In the genomic region with DNA sequence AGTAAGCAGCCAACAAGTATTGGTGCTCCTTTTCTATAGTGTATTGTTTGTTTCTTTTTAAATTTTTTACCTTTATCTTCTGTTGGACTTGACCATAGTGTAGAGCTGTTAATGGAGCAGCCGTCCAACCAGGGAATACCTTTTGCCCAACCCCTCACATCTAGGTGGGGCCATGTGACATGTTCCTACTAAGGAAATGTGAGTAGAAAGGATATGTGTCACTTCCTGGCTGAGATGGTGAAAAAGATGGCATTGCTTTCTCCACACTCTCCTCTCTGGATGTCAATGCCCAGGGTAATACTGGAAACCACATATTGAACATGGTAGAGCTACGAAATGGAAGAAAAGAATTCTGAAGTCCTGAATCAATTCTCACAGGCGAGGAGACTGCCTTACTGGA, we compare ENCODE assay signal across 18 cellular contexts.
DNase-seq lines count a peak whose midpoint lies in the region; ATAC-seq and TF ChIP-seq lines count a peak whose summit lies in the region.
"Had no signal": no experiment of that assay in that cellular context is flagged by ENCODE, and none has a peak within 500 bp of the region (broad histone marks: within the 10 kb centered on the region; RNA-seq: fewer than 3 reads in every experiment).

No MANE protein-coding gene starts in this region.

- no peaks in the 10 kb centered on the region for H3K36me3 ChIP-seq in PC-3 (ENCODE audit: low read depth, low read length)
- H3K36me3 ChIP-seq in MM.1S (replicated peaks; ENCODE audit: insufficient read depth, low read length), result no peaks in the 10 kb centered on the region
- H3K36me3 ChIP-seq: BLaER1 had no signal

- no peaks in the 10 kb centered on the region for H3K36me3 Mint-ChIP-seq in type B pancreatic cell
- H3K36me3 Mint-ChIP-seq: CD8-positive, alpha-beta T cell had no signal

- H3K79me2 ChIP-seq in PC-3 (ENCODE audit: low read length) (no peaks in the 10 kb centered on the region), MM.1S (ENCODE audit: low read length) (no peaks in the 10 kb centered on the region)

- H2AFZ ChIP-seq in PC-3 (ENCODE audit: low read length), result 0 out of 2 replicates have a peak overlapping the region, but pooled peaks have one; percentile 39
- no peak overlapping the region for H2AFZ ChIP-seq in MM.1S (ENCODE audit: low read length)

- H3K27ac Mint-ChIP-seq in type B pancreatic cell, result peak overlapping the region; percentile 35
- H3K27ac Mint-ChIP-seq: CD8-positive, alpha-beta T cell; T-helper 1 cell treated with Interleukin-12 subunit alpha and Interleukin-12 subunit beta and Interleukin-4 antibody, amounts not matched to agents 30 μg/mL and 1 μg/mL, for 36 hours had no signal

- H3K4me3 ChIP-seq in PC-3 (ENCODE audit: low read length) (no peak overlapping the region), epithelial cell of esophagus (ENCODE audit: low read length) (no peak overlapping the region), MM.1S (ENCODE audit: low read length) (no peak overlapping the region)
- H3K4me3 ChIP-seq: BLaER1 had no signal

- H3K9me2 ChIP-seq in PC-3 (replicated peaks; ENCODE audit: low read length) (no peaks in the 10 kb centered on the region), MM.1S (replicated peaks; ENCODE audit: insufficient read depth, low read length) (no peaks in the 10 kb centered on the region)

- H3K4me1 ChIP-seq in PC-3 (ENCODE audit: insufficient read depth, low read length) (no peaks in the 10 kb centered on the region), MM.1S (ENCODE audit: low read length) (no peaks in the 10 kb centered on the region)
- H3K4me1 ChIP-seq: BLaER1 had no signal

- H4K20me1 ChIP-seq in PC-3 (ENCODE audit: low read length) (no peaks in the 10 kb centered on the region), MM.1S (ENCODE audit: insufficient read depth, low read length) (no peaks in the 10 kb centered on the region)
- H4K20me1 ChIP-seq: BLaER1 had no signal

- ATAC-seq in PC-3, result peak; percentile 54; the same call in 1 of the 2 replicates
- ATAC-seq in omental fat pad (ENCODE audit: low FRiP score), result no peak
- ATAC-seq in HG03095 (IDR thresholded peaks at IDR 0.05; ENCODE audit: unreplicated experiment), result no peak
- ATAC-seq: CD8-positive, alpha-beta T cell; Panc1 had no signal

- intact Hi-C loops in PC-3 (cut with micrococcal nuclease), result no loop called here

- DNase-seq in HCEC 1CT, result peak; percentile 2
- peak; percentile 24 for DNase-seq in PC-3
- DNase-seq in epithelial cell of esophagus (ENCODE audit: low read depth), result peak; percentile 64
- DNase-seq in type B pancreatic cell (ENCODE audit: extremely low spot score, unreplicated experiment), result no peak
- DNase-seq in omental fat pad (ENCODE audit: low spot score), result no peak
- DNase-seq in MM.1S, result no peak
- DNase-seq: CD8-positive, alpha-beta T cell; DMS79 treated with DMSO at 0.1 percent for 48 hours; H7; KBM-7; NCI-H1092 treated with DMSO at 0.1 percent for 48 hours; NCI-H2081 treated with DMSO at 0.1 percent for 48 hours; NCI-H524; SHP77 treated with DMSO at 0.1 percent for 48 hours had no signal

- TF ChIP-seq CTCF in PC-3 (conservative IDR thresholded peaks at IDR 0.05; ENCODE audit: low read depth, low read length), result no peak
- no peak for TF ChIP-seq CTCF in epithelial cell of esophagus (IDR thresholded peaks at IDR 0.05; ENCODE audit: insufficient read depth, low read depth, low read length, missing control alignments)
- TF ChIP-seq CTCF in type B pancreatic cell (conservative IDR thresholded peaks at IDR 0.05), result no peak
- no peak for TF ChIP-seq CTCF in omental fat pad (IDR thresholded peaks at IDR 0.05)
- no peak for TF ChIP-seq CTCF in MM.1S (IDR thresholded peaks at IDR 0.05; ENCODE audit: low read length)

- H3K27me3 ChIP-seq in PC-3 (ENCODE audit: low read length), result no peaks in the 10 kb centered on the region
- H3K27me3 ChIP-seq in MM.1S (replicated peaks; ENCODE audit: insufficient read depth, low read length), result no peaks in the 10 kb centered on the region
- H3K27me3 ChIP-seq: BLaER1 had no signal

- H3F3A ChIP-seq in PC-3 (ENCODE audit: low read length, unreplicated experiment), result no peaks in the 10 kb centered on the region
- no peaks in the 10 kb centered on the region for H3F3A ChIP-seq in MM.1S (ENCODE audit: insufficient read depth, low read length)

- H3K9me3 Mint-ChIP-seq in type B pancreatic cell, result peaks cover 7% of the 10 kb centered on the region

- no peaks in the 10 kb centered on the region for H3K27me3 Mint-ChIP-seq in type B pancreatic cell

- H3K4me2 ChIP-seq in PC-3 (ENCODE audit: low read length) (no peak overlapping the region), MM.1S (ENCODE audit: low read depth, low read length) (no peak overlapping the region)
- H3K4me2 ChIP-seq: BLaER1 had no signal

- no TSS peak for BruUV-seq in PC-3 (replicated peaks; lab: Mats Ljungman, UMichigan)

- H3K9me3 ChIP-seq in PC-3 (ENCODE audit: low read length), result no peaks in the 10 kb centered on the region
- H3K9me3 ChIP-seq in MM.1S (replicated peaks; ENCODE audit: insufficient read depth, low read length), result no peaks in the 10 kb centered on the region

- CTCF ChIA-PET in PC-3 (lab: Charles Lee), result no interaction called here

- no peak overlapping the region for H3K4me3 Mint-ChIP-seq in type B pancreatic cell
- H3K4me3 Mint-ChIP-seq: CD8-positive, alpha-beta T cell; T-helper 1 cell treated with Interleukin-12 subunit alpha and Interleukin-12 subunit beta and Interleukin-4 antibody, amounts not matched to agents 30 μg/mL and 1 μg/mL, for 36 hours had no signal

- no peaks in the 10 kb centered on the region for H3K4me1 Mint-ChIP-seq in type B pancreatic cell (ENCODE audit: unreplicated experiment)

- POLR2A ChIA-PET in PC-3 (lab: Charles Lee; ENCODE audit: unreplicated experiment), result no interaction called here

- H3K27ac ChIP-seq in PC-3 (ENCODE audit: low read length), result no peak overlapping the region
- H3K27ac ChIP-seq in MM.1S (ENCODE audit: low read length), result no peak overlapping the region
- H3K27ac ChIP-seq: BLaER1 had no signal

- H3K9ac ChIP-seq in PC-3 (ENCODE audit: low read length) (no peak overlapping the region), MM.1S (ENCODE audit: low read length) (no peak overlapping the region)
- H3K9ac ChIP-seq: BLaER1 had no signal

Comparison
In these comparisons a context has a peak if more than half of its experiments do, and no peak if none do; other contexts are left out.
1. DNase-seq: peak in HCEC 1CT (single experiment), PC-3 (single experiment) and epithelial cell of esophagus (single experiment); none in type B pancreatic cell (single experiment), omental fat pad (single experiment) and MM.1S (single experiment).